Comparison of ENCODE assay signal across 8 cellular contexts in genomic region chr5:146751781-146752401, GRCh38.
DNase-seq lines count a peak whose midpoint lies in the region; ATAC-seq and TF ChIP-seq lines count a peak whose summit lies in the region.

No MANE protein-coding gene starts in this region.

- no peak for TF ChIP-seq EP300 in sigmoid colon (IDR thresholded peaks at IDR 0.05)

- no peaks in the 10 kb centered on the region for H3K27me3 ChIP-seq in BLaER1 treated with 17β-estradiol and CSF1 and Interleukin-3, amounts not matched to agents 10 nM and 100 nM
- no peaks in the 10 kb centered on the region for H3K27me3 ChIP-seq in KMS-11 (ENCODE audit: insufficient read depth, low read depth)
- H3K27me3 ChIP-seq in sigmoid colon, result no peaks in the 10 kb centered on the region

- peaks cover 0 to 13% (median 7%) of the 10 kb centered on the region in 11 experiments; a peak in 13 of 22 replicates for H3K9me3 ChIP-seq in BLaER1 treated with 17β-estradiol and CSF1 and Interleukin-3, amounts not matched to agents 10 nM and 100 nM (replicated peaks in 1 of 11)
- peaks cover 0 to 2% (median 0%) of the 10 kb centered on the region in 4 donors for H3K9me3 ChIP-seq in sigmoid colon

- peaks cover 19 to 33% (median 25%) of the 10 kb centered on the region in 10 experiments for H3K4me1 ChIP-seq in BLaER1 treated with 17β-estradiol and CSF1 and Interleukin-3, amounts not matched to agents 10 nM and 100 nM
- H3K4me1 ChIP-seq in KMS-11 (ENCODE audit: low read depth, poor library complexity, severe bottlenecking) (peaks cover 33% of the 10 kb centered on the region), sigmoid colon (no peaks in the 10 kb centered on the region)

- peak overlapping the region; percentile 37 to 71 (median 54) for H3K4me2 ChIP-seq in BLaER1 treated with 17β-estradiol and CSF1 and Interleukin-3, amounts not matched to agents 10 nM and 100 nM
- H3K4me2 ChIP-seq in KMS-11, result peak overlapping the region; percentile 45

- H3K4me3 ChIP-seq in BLaER1 treated with 17β-estradiol and CSF1 and Interleukin-3, amounts not matched to agents 10 nM and 100 nM, result no peak overlapping the region
- H3K4me3 ChIP-seq in KMS-11 (IDR thresholded peaks at IDR 0.05; ENCODE audit: insufficient read depth, low read depth, low read length) (no peak overlapping the region), sigmoid colon (no peak overlapping the region)

- intact Hi-C loops in sigmoid colon (cut with DNase I) (no loop called here), cardiac septum (cut with DNase I) (no loop called here)

- ATAC-seq in GM21447 (IDR thresholded peaks at IDR 0.05; ENCODE audit: unreplicated experiment), result peak; percentile 100

- CTCF ChIA-PET in RWPE1 (lab: Yijun Ruan, JAX), result no interaction called here

- no peak for TF ChIP-seq CTCF in KMS-11 (conservative IDR thresholded peaks at IDR 0.05; ENCODE audit: low read depth, low read length)
- no peak for TF ChIP-seq CTCF in sigmoid colon (IDR thresholded peaks at IDR 0.05)
- no peak for TF ChIP-seq CTCF in RWPE1 (conservative IDR thresholded peaks at IDR 0.05; ENCODE audit: low read depth)

- POLR2A ChIA-PET in RWPE1 (lab: Yijun Ruan, JAX; ENCODE audit: low non-redundant PET), result no interaction called here

- no peaks in the 10 kb centered on the region for H3K36me3 ChIP-seq in BLaER1 treated with 17β-estradiol and CSF1 and Interleukin-3, amounts not matched to agents 10 nM and 100 nM
- H3K36me3 ChIP-seq in KMS-11 (ENCODE audit: insufficient read depth), result no peaks in the 10 kb centered on the region
- no peaks in the 10 kb centered on the region for H3K36me3 ChIP-seq in sigmoid colon

- no peak for TF ChIP-seq POLR2A in sigmoid colon (IDR thresholded peaks at IDR 0.05)

- no peaks in the 10 kb centered on the region for H4K20me1 ChIP-seq in BLaER1 treated with 17β-estradiol and CSF1 and Interleukin-3, amounts not matched to agents 10 nM and 100 nM
- no peaks in the 10 kb centered on the region for H4K20me1 ChIP-seq in KMS-11 (ENCODE audit: insufficient read depth)

- no peak overlapping the region for H3K27ac ChIP-seq in BLaER1 treated with 17β-estradiol and CSF1 and Interleukin-3, amounts not matched to agents 10 nM and 100 nM
- H3K27ac ChIP-seq in KMS-11 (peak overlapping the region; percentile 57), sigmoid colon (no peak overlapping the region), RWPE1 (no peak overlapping the region)

- peak; percentile 48 for DNase-seq in activated naive CD4-positive, alpha-beta T cell treated with Interleukin-2 at 50 U/mL for 16 hours
- DNase-seq in stimulated activated CD8-positive, alpha-beta memory T cell treated with anti-CD3 and anti-CD28 coated beads, Interleukin-7, amount 100 ng/mL, for 48 hours (ENCODE audit: extremely low read depth in 1 of 2, low read depth in 1 of 2), result peak; percentile 32 to 48
- DNase-seq in sigmoid colon, result no peak
- DNase-seq in cardiac septum (ENCODE audit: low spot score), result no peak
- no peak for DNase-seq in RWPE1 (ENCODE audit: low spot score)

- H2AFZ ChIP-seq in KMS-11 (ENCODE audit: low read depth), result peak overlapping the region; percentile 25

- H3K9ac ChIP-seq in BLaER1 treated with 17β-estradiol and CSF1 and Interleukin-3, amounts not matched to agents 10 nM and 100 nM, result no peak overlapping the region
- H3K9ac ChIP-seq in KMS-11, result no peak overlapping the region

- WGBS in sigmoid colon, 2 donors, result 63 to 72% methylated on average over 3 of the region's 3 CpGs

- no peaks in the 10 kb centered on the region for H3K79me2 ChIP-seq in KMS-11 (ENCODE audit: insufficient read depth, low read depth)

Comparison
In these comparisons a context has a peak if more than half of its experiments do, and no peak if none do; other contexts are left out.
1. DNase-seq: peak in activated naive CD4-positive, alpha-beta T cell treated with Interleukin-2 at 50 U/mL for 16 hours (single experiment) and stimulated activated CD8-positive, alpha-beta memory T cell treated with anti-CD3 and anti-CD28 coated beads, Interleukin-7, amount 100 ng/mL, for 48 hours (2 of 2); none in sigmoid colon (single experiment), cardiac septum (single experiment) and RWPE1 (single experiment).